ENCODE assay signal across 21 cellular contexts in genomic region chr10:42969909-42970308, GRCh38.
"Had no signal": no experiment of that assay in that cellular context is flagged by ENCODE, and none has a peak within 500 bp of the region (broad histone marks: within the 10 kb centered on the region; RNA-seq: fewer than 3 reads in every experiment).

No MANE protein-coding gene starts in this region.

- H3K27me3 Mint-ChIP-seq: brain had no signal

- H3K4me3 ChIP-seq: SK-N-MC had no signal

- H3K27ac Mint-ChIP-seq: activated CD4-positive, alpha-beta memory T cell treated with anti-CD3 and anti-CD28 coated beads for 36 hours; activated naive CD4-positive, alpha-beta T cell treated with anti-CD3 and anti-CD28 coated beads, Interleukin-2, amount 50 U/mL, for 24 hours; activated T-cell treated with anti-CD3 and anti-CD28 coated beads, Interleukin-2, amount 50 U/mL, for 72 hours; brain; progenitor cell of endocrine pancreas; T-helper 17 cell had no signal

- H3K27ac ChIP-seq: foreskin keratinocyte, SK-N-MC had no signal

- ATAC-seq: activated T-cell treated with anti-CD3 and anti-CD28 coated beads, Interleukin-2, amount 50 U/mL, for 72 hours; stimulated activated naive CD8-positive, alpha-beta T cell treated with anti-CD3 and anti-CD28 coated beads, Interleukin-15, Interleukin-2, amounts not matched to agents 100 U/mL and 50 U/mL, for 24 hours; T-helper 17 cell had no signal

- H3K9me3 Mint-ChIP-seq: activated CD4-positive, alpha-beta memory T cell treated with anti-CD3 and anti-CD28 coated beads for 36 hours; activated naive CD4-positive, alpha-beta T cell treated with anti-CD3 and anti-CD28 coated beads, Interleukin-2, amount 50 U/mL, for 24 hours; activated T-cell treated with anti-CD3 and anti-CD28 coated beads, Interleukin-2, amount 50 U/mL, for 72 hours; brain; neural crest cell had no signal

- DNase-seq: activated CD4-positive, alpha-beta T cell treated with anti-CD3 and anti-CD28 coated beads for 4 hours; activated CD4-positive, CD25-positive, alpha-beta regulatory T cell; activated gamma-delta T cell; activated T-cell treated with anti-CD3 and anti-CD28 coated beads, Interleukin-2, amount 50 U/mL, for 72 hours; caudate nucleus; dermis blood vessel endothelial cell; effector memory CD4-positive, alpha-beta T cell; foreskin keratinocyte; hypothalamus; occipital lobe; stimulated activated CD4-positive, alpha-beta T cell treated with anti-CD3 and anti-CD28 coated beads, Interleukin-12 subunit alpha, Interleukin-12 subunit beta, amount 100 ng/mL, for 4 hours; stimulated activated CD4-positive, alpha-beta T cell treated with anti-CD3 and anti-CD28 coated beads, Interleukin-4, amount 100 ng/mL, for 4 hours; stimulated activated naive CD8-positive, alpha-beta T cell treated with anti-CD3 and anti-CD28 coated beads, Interleukin-15, Interleukin-2, amounts not matched to agents 100 U/mL and 50 U/mL, for 24 hours; SW 1271; T-helper 17 cell had no signal

- H3K4me3 Mint-ChIP-seq: activated CD4-positive, alpha-beta memory T cell treated with anti-CD3 and anti-CD28 coated beads for 36 hours; activated naive CD4-positive, alpha-beta T cell treated with anti-CD3 and anti-CD28 coated beads, Interleukin-2, amount 50 U/mL, for 24 hours; activated T-cell treated with anti-CD3 and anti-CD28 coated beads, Interleukin-2, amount 50 U/mL, for 72 hours; brain; neural crest cell; T-helper 17 cell had no signal

- H3K36me3 Mint-ChIP-seq: activated CD4-positive, alpha-beta memory T cell treated with anti-CD3 and anti-CD28 coated beads for 36 hours; activated naive CD4-positive, alpha-beta T cell treated with anti-CD3 and anti-CD28 coated beads, Interleukin-2, amount 50 U/mL, for 24 hours; brain had no signal

- H3K27me3 ChIP-seq: foreskin keratinocyte had no signal

- H3K4me1 ChIP-seq: foreskin keratinocyte had no signal

- H3K4me1 Mint-ChIP-seq: activated naive CD4-positive, alpha-beta T cell treated with anti-CD3 and anti-CD28 coated beads, Interleukin-2, amount 50 U/mL, for 24 hours; brain; neural crest cell; T-helper 17 cell had no signal
